ENCODE assay signal across 24 cellular contexts in the genomic region with DNA sequence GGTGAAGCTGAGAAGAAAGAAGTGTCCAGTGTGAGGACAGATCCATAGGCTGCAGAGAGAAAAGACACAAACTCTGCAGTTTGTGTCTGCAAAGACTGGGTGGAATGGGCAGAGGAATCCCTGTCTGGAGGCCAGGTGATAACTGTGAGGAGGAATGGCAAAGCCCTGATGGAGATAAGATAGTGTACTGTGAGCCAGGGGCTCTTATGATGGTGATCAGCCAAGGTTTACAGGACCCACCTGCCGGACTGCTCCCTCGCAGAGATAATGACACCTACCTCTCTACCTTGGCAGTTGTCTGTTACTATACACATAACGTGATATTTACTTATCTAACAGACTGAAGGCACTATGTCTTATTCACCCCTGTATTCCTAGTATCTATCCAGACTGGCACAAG.
"Had no signal": no experiment of that assay in that cellular context is flagged by ENCODE, and none has a peak within 500 bp of the region (broad histone marks: within the 10 kb centered on the region; RNA-seq: fewer than 3 reads in every experiment).

No MANE protein-coding gene starts in this region.

- H3K4me3 Mint-ChIP-seq: natural killer cell; stimulated activated effector memory CD8-positive, alpha-beta T cell treated with anti-CD3 and anti-CD28 coated beads, Interleukin-12 subunit alpha, Interleukin-12 subunit beta, amount 100 ng/mL, for 72 hours; type B pancreatic cell had no signal

- DNase-seq: cortex of kidney; dorsolateral prefrontal cortex; effector CD4-positive, alpha-beta T cell; foreskin fibroblast; gastrocnemius medialis; heart left ventricle; left cardiac atrium; left lung; natural killer cell; occipital lobe; ovary; posterior cingulate gyrus; psoas muscle; right cardiac atrium; sigmoid colon; stimulated activated CD4-positive, alpha-beta T cell treated with anti-CD3 and anti-CD28 coated beads, Interleukin-2, amount 100 ng/mL, for 24 hours; stimulated activated CD4-positive, alpha-beta T cell treated with anti-CD3 and anti-CD28 coated beads, Interleukin-4, amount 100 ng/mL, for 24 hours; stimulated activated naive CD4-positive, alpha-beta T cell treated with Interleukin-2 at 50 U/mL for 16 hours; stomach; thyroid gland had no signal

- H3K79me2 ChIP-seq: hepatocyte had no signal

- H3K27me3 ChIP-seq: gastrocnemius medialis, hepatocyte, left lung, ovary, thyroid gland had no signal

- H2AFZ ChIP-seq: hepatocyte had no signal

- H3K27ac Mint-ChIP-seq: natural killer cell; stimulated activated effector memory CD8-positive, alpha-beta T cell treated with anti-CD3 and anti-CD28 coated beads, Interleukin-12 subunit alpha, Interleukin-12 subunit beta, amount 100 ng/mL, for 72 hours; type B pancreatic cell had no signal

- H3K4me1 Mint-ChIP-seq: natural killer cell; stimulated activated effector memory CD8-positive, alpha-beta T cell treated with anti-CD3 and anti-CD28 coated beads, Interleukin-12 subunit alpha, Interleukin-12 subunit beta, amount 100 ng/mL, for 72 hours had no signal

- H3K9me3 ChIP-seq: gastrocnemius medialis, heart left ventricle, left lung, ovary, psoas muscle, sigmoid colon, stomach, thyroid gland had no signal

- H3K4me1 ChIP-seq: gastrocnemius medialis, left lung, psoas muscle, sigmoid colon, stomach had no signal

- H3K36me3 ChIP-seq: gastrocnemius medialis, heart left ventricle, left lung, ovary, sigmoid colon, stomach, thyroid gland had no signal

- H3K27ac ChIP-seq: dorsolateral prefrontal cortex, epithelial cell of prostate, gastrocnemius medialis, heart left ventricle, hepatocyte, left lung, ovary, psoas muscle, sigmoid colon, stomach, thyroid gland had no signal

- H3K4me2 ChIP-seq: hepatocyte had no signal

- H3K36me3 Mint-ChIP-seq: natural killer cell; stimulated activated effector memory CD8-positive, alpha-beta T cell treated with anti-CD3 and anti-CD28 coated beads, Interleukin-12 subunit alpha, Interleukin-12 subunit beta, amount 100 ng/mL, for 72 hours; type B pancreatic cell had no signal

- H3K4me3 ChIP-seq: dorsolateral prefrontal cortex, gastrocnemius medialis, heart left ventricle, hepatocyte, left lung, ovary, psoas muscle, sigmoid colon, stomach, thyroid gland had no signal

- H3K9me3 Mint-ChIP-seq: natural killer cell; stimulated activated effector memory CD8-positive, alpha-beta T cell treated with anti-CD3 and anti-CD28 coated beads, Interleukin-12 subunit alpha, Interleukin-12 subunit beta, amount 100 ng/mL, for 72 hours; type B pancreatic cell had no signal
